Comparison of ENCODE assay signal across 18 cellular contexts in genomic region chr3:109559389-109559788, GRCh38.
DNase-seq lines count a peak whose midpoint lies in the region; ATAC-seq, FAIRE-seq and TF ChIP-seq lines count a peak whose summit lies in the region.
"Had no signal": no experiment of that assay in that cellular context is flagged by ENCODE, and none has a peak within 500 bp of the region (broad histone marks: within the 10 kb centered on the region; RNA-seq: fewer than 3 reads in every experiment).

No MANE protein-coding gene starts in this region.

- dilution Hi-C loops in IMR-90 (cut with HindIII; ENCODE audit: low sequenced_read_pairs, unreplicated experiment): no loop called here

- no peak overlapping the region for H2BK120ac ChIP-seq in IMR-90 (ENCODE audit: low read depth, low read length)

- H3K36me3 ChIP-seq in IMR-90 (ENCODE audit: control insufficient read depth, insufficient read depth, low read length): no peaks in the 10 kb centered on the region
- H3K36me3 ChIP-seq in left ventricle myocardium inferior: no peaks in the 10 kb centered on the region
- H3K36me3 ChIP-seq: MG63 had no signal

- no peak for TF ChIP-seq POLR2A in IMR-90 (IDR thresholded peaks at IDR 0.05; ENCODE audit: low read depth, low read length)

- H3K4me1 ChIP-seq in IMR-90 (ENCODE audit: control insufficient read depth, insufficient read depth, low read length) (no peaks in the 10 kb centered on the region; the same call in 1 of the 2 replicates), left ventricle myocardium inferior (no peaks in the 10 kb centered on the region)

- no CpG with 5 or more reads among the region's 1 CpG for WGBS in IMR-90 (ENCODE audit: extremely low coverage in 2 of 2, insufficient read length in 1 of 2), 2 experiments

- H3K4ac ChIP-seq in IMR-90 (ENCODE audit: low read depth, low read length): no peak overlapping the region

- H3K14ac ChIP-seq in IMR-90 (replicated peaks; ENCODE audit: low read depth, low read length): no peak overlapping the region

- no peak overlapping the region for H2AFZ ChIP-seq in IMR-90 (replicated peaks; ENCODE audit: low read length, poor library complexity)

- H4K20me1 ChIP-seq in IMR-90 (ENCODE audit: insufficient read depth, low read length): no peaks in the 10 kb centered on the region

- H2AK5ac ChIP-seq in IMR-90 (ENCODE audit: low read depth, low read length): no peak overlapping the region

- in situ Hi-C loops in IMR-90 (cut with MboI; ENCODE audit: low sequenced_read_pairs): no loop called here

- H3K27ac Mint-ChIP-seq in Calu3 (ENCODE audit: unreplicated experiment) (peak overlapping the region; percentile 91), natural killer cell (no peak overlapping the region)
- H3K27ac Mint-ChIP-seq: CD4-positive, CD25-positive, alpha-beta regulatory T cell had no signal

- H2BK15ac ChIP-seq in IMR-90 (ENCODE audit: low read depth, low read length): no peak overlapping the region

- no peak; the same call in 1 of the 2 replicates for ATAC-seq in IMR-90 (ENCODE audit: low read depth)
- ATAC-seq in natural killer cell: no peak
- no peak for ATAC-seq in HG03196 (IDR thresholded peaks at IDR 0.05; ENCODE audit: unreplicated experiment)

- H3K27ac ChIP-seq in IMR-90 (ENCODE audit: insufficient read depth, low read length): no peak overlapping the region
- H3K27ac ChIP-seq in cingulate gyrus (ENCODE audit: low read depth, low read length): peak overlapping the region; percentile 23
- H3K27ac ChIP-seq in left ventricle myocardium inferior (replicated peaks): no peak overlapping the region

- no TSS peak for BruUV-seq in Calu3 (replicated peaks; lab: Mats Ljungman, UMichigan)
- BruUV-seq in IMR-90 (replicated peaks; lab: Mats Ljungman, UMichigan): no TSS peak

- CTCF ChIA-PET in Calu3 (lab: Charles Lee): interaction anchor here (0.6 to 1.8 kb wide), 4 partner anchors 11 to 368 kb away, joined by 3 to 6 read pairs (median 4); no protein-coding TSS in a partner anchor
- CTCF ChIA-PET in IMR-90 (lab: Yijun Ruan, JAX): no interaction called here

- peaks cover 4% of the 10 kb centered on the region for H3K9me3 Mint-ChIP-seq in Calu3 (ENCODE audit: low read depth, unreplicated experiment)
- H3K9me3 Mint-ChIP-seq in natural killer cell: peaks cover 9 to 12% of the 10 kb centered on the region in 2 donors

- H4K5ac ChIP-seq in IMR-90 (ENCODE audit: low read depth, low read length): no peak overlapping the region

- TF ChIP-seq RAD21 in IMR-90 (IDR thresholded peaks at IDR 0.05; ENCODE audit: low read length): no peak

- peaks cover 3% of the 10 kb centered on the region for H3K36me3 Mint-ChIP-seq in Calu3 (ENCODE audit: insufficient read depth, unreplicated experiment)
- no peaks in the 10 kb centered on the region for H3K36me3 Mint-ChIP-seq in natural killer cell
- H3K36me3 Mint-ChIP-seq: CD4-positive, CD25-positive, alpha-beta regulatory T cell had no signal

- intact Hi-C loops in Calu3 (cut with micrococcal nuclease; ENCODE audit: unreplicated experiment) (loop anchor here (5.0 to 10.0 kb wide), 2 partner anchors 85 to 173 kb away; no protein-coding TSS in a partner anchor), IMR-90 (cut with micrococcal nuclease) (no loop called here), natural killer cell (cut with micrococcal nuclease) (no loop called here), left ventricle myocardium inferior (cut with micrococcal nuclease) (no loop called here)

- no peak overlapping the region for H2BK20ac ChIP-seq in IMR-90 (ENCODE audit: low read depth, low read length)

- DNase-seq in Calu3 (peak; percentile 49), IMR-90 (peak; percentile 3), pons (ENCODE audit: low spot score) (peak; percentile 80), natural killer cell (no peak), left ventricle myocardium inferior (no peak), RCC 7860 (ENCODE audit: low spot score) (no peak)
- DNase-seq: ACHN; AML-193; CD4-positive, CD25-positive, alpha-beta regulatory T cell; DMS79 treated with DMSO at 0.1 percent for 48 hours; HCEC 1CT; MG63; NCI-H1092 treated with DMSO at 0.1 percent for 48 hours; NCI-H524; SHP77; SK-N-SH had no signal

- no peaks in the 10 kb centered on the region for H3K79me1 ChIP-seq in IMR-90 (ENCODE audit: low read depth in 1 of 2, low read length in 2 of 2)

- H3K23ac ChIP-seq in IMR-90 (ENCODE audit: low read depth, low read length): no peak overlapping the region

- H3K4me2 ChIP-seq in IMR-90 (ENCODE audit: low read depth, low read length): no peak overlapping the region
- H3K4me2 ChIP-seq: SK-N-SH had no signal

- H3K9me3 ChIP-seq in IMR-90 (ENCODE audit: control insufficient read depth, insufficient read depth, low read length): peaks cover 5% of the 10 kb centered on the region
- H3K9me3 ChIP-seq in left ventricle myocardium inferior (replicated peaks): peaks cover 66% of the 10 kb centered on the region

- no peak overlapping the region for H3K56ac ChIP-seq in IMR-90 (ENCODE audit: extremely low read depth, insufficient read depth, low read length)

- H2AK9ac ChIP-seq in IMR-90 (replicated peaks; ENCODE audit: low read depth, low read length, poor library complexity): no peak overlapping the region

- FAIRE-seq in RCC 7860 (lab: Jason Lieb, UNC): no peak

- no peak overlapping the region for H3K18ac ChIP-seq in IMR-90 (ENCODE audit: low read depth, low read length)

- no peak overlapping the region for H4K91ac ChIP-seq in IMR-90 (ENCODE audit: insufficient read depth, low read depth, low read length)

- H3K4me3 Mint-ChIP-seq in Calu3 (ENCODE audit: low read depth, unreplicated experiment): no peak overlapping the region
- H3K4me3 Mint-ChIP-seq in natural killer cell: no peak overlapping the region
- H3K4me3 Mint-ChIP-seq: CD4-positive, CD25-positive, alpha-beta regulatory T cell had no signal

- H3K9ac ChIP-seq in IMR-90 (ENCODE audit: low read depth, low read length): no peak overlapping the region
- H3K9ac ChIP-seq: SK-N-SH had no signal

- no peaks in the 10 kb centered on the region for H3K9me1 ChIP-seq in IMR-90 (ENCODE audit: insufficient read depth, low read length)

- H3K27me3 Mint-ChIP-seq in Calu3 (ENCODE audit: unreplicated experiment): no peaks in the 10 kb centered on the region
- no peaks in the 10 kb centered on the region for H3K27me3 Mint-ChIP-seq in natural killer cell (ENCODE audit: low read depth in 2 of 2)
- H3K27me3 Mint-ChIP-seq: CD4-positive, CD25-positive, alpha-beta regulatory T cell had no signal

- H3K4me3 ChIP-seq in IMR-90 (ENCODE audit: insufficient read depth, low read depth, low read length) (no peak overlapping the region), left ventricle myocardium inferior (no peak overlapping the region)
- H3K4me3 ChIP-seq: MG63 had no signal

- no peaks in the 10 kb centered on the region for H3K27me3 ChIP-seq in IMR-90 (ENCODE audit: control insufficient read depth, insufficient read depth, low read length)
- H3K27me3 ChIP-seq in left ventricle myocardium inferior (ENCODE audit: low read depth): no peaks in the 10 kb centered on the region
- H3K27me3 ChIP-seq: MG63 had no signal

- no peak for TF ChIP-seq CTCF in Calu3 (IDR thresholded peaks at IDR 0.05; ENCODE audit: unreplicated experiment)
- TF ChIP-seq CTCF in IMR-90 (conservative IDR thresholded peaks at IDR 0.05; ENCODE audit: low read depth, low read length): no peak
- TF ChIP-seq CTCF in natural killer cell (IDR thresholded peaks at IDR 0.05): no peak
- TF ChIP-seq CTCF in left ventricle myocardium inferior (IDR thresholded peaks at IDR 0.05; ENCODE audit: borderline replicate concordance): no peak

- peaks cover 31% of the 10 kb centered on the region for H3K4me1 Mint-ChIP-seq in Calu3 (ENCODE audit: low read depth, unreplicated experiment)
- H3K4me1 Mint-ChIP-seq in natural killer cell: no peaks in the 10 kb centered on the region

- H4K8ac ChIP-seq in IMR-90 (ENCODE audit: low read depth in 2 of 2, low read length in 2 of 2): no peak overlapping the region

- POLR2A ChIA-PET in IMR-90 (lab: Charles Lee; ENCODE audit: unreplicated experiment): no interaction called here

- no peak overlapping the region for H2BK5ac ChIP-seq in IMR-90 (ENCODE audit: low read depth, low read length, poor library complexity, severe bottlenecking)

TF ChIP-seq in IMR-90, 13 proteins besides CTCF, POLR2A, EP300 and RAD21:
- no peak for TF ChIP-seq FOS (IDR thresholded peaks at IDR 0.05; ENCODE audit: low read depth, low read length)
- TF ChIP-seq MAFK (IDR thresholded peaks at IDR 0.05; ENCODE audit: low read depth, low read length): no peak

Comparison
In these comparisons a context has a peak if more than half of its experiments do, and no peak if none do; other contexts are left out.
1. DNase-seq: peak in Calu3 (single experiment), IMR-90 (single experiment) and pons (single experiment); none in natural killer cell (single experiment), left ventricle myocardium inferior (single experiment) and RCC 7860 (single experiment).